Comparison of ENCODE assay signal across 28 cellular contexts in the genomic region with DNA sequence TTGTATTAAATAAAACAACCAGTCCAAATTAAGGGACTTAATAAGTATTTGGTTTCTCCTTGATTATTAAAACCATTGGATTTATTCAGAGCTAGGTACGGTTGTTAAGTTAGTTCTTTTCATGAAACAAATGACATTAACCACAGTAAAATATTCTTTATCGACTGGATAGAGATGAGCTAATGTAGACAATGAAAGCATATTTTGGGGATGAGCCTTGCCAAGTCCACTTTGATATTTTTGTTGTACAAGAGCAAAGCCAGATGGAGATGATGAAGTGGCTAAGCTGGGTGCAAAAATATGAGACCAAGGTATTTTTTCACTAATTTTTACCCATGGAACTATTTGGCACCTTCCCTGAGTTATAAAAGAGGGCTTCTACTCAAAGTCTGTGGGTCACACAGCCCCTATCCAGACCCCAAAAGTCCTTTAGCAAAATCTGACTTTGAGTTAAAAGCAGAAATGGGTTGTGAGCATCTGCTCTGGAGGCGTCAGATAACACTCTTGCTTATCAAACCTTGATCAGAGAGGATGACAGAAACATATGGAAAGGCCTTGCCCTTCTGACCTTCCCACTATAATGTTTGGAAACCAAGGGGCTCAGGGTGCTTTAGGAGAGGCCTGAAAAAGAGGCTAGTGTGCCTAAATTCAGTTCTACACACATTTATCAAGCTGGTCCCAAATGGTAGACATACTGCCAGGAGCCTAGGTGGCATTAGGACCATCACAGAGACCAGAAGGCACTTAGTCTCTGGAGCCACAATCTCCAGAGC.
"Had no signal": no experiment of that assay in that cellular context is flagged by ENCODE, and none has a peak within 500 bp of the region (broad histone marks: within the 10 kb centered on the region; RNA-seq: fewer than 3 reads in every experiment).

No MANE protein-coding gene starts in this region.

- ATAC-seq: natural killer cell; right cardiac atrium; sciatic nerve; stimulated activated naive B cell treated with anti-CD40 and anti-IgM and Interleukin-4, amounts not matched to agents 10 μg/mL and 1 μg/mL and 100 μg/mL, for 72 hours; stimulated activated naive CD8-positive, alpha-beta T cell treated with anti-CD3 and anti-CD28 coated beads, Interleukin-15, Interleukin-2, amounts not matched to agents 100 U/mL and 50 U/mL, for 24 hours; upper lobe of right lung had no signal

- H3K4me1 ChIP-seq: neural progenitor cell, upper lobe of right lung had no signal

- H2AFZ ChIP-seq: hepatocyte, neural progenitor cell had no signal

- H3K4me2 ChIP-seq: hepatocyte, neural progenitor cell had no signal

- H3K36me3 Mint-ChIP-seq: mesothelial cell of epicardium; naive B cell; natural killer cell; neural progenitor cell; stimulated activated naive B cell treated with anti-CD40 and anti-IgM and Interleukin-4, amounts not matched to agents 10 μg/mL and 1 μg/mL and 100 μg/mL, for 72 hours had no signal

- H3K9me3 Mint-ChIP-seq: natural killer cell, nephron progenitor cell had no signal

- H3K27me3 Mint-ChIP-seq: progenitor cell of endocrine pancreas had no signal

- H3K9ac ChIP-seq: neural progenitor cell had no signal

- FAIRE-seq: urothelium cell line had no signal

- H3K4me3 Mint-ChIP-seq: mesothelial cell of epicardium; naive B cell; natural killer cell; nephron progenitor cell; neural progenitor cell; stimulated activated naive B cell treated with anti-CD40 and anti-IgM and Interleukin-4, amounts not matched to agents 10 μg/mL and 1 μg/mL and 100 μg/mL, for 72 hours had no signal

- H3K36me3 ChIP-seq: left ventricle myocardium inferior, neural progenitor cell, neutrophil, suprapubic skin, thoracic aorta, tibial artery, upper lobe of right lung had no signal

- H3K27me3 ChIP-seq: hepatocyte, neural progenitor cell, suprapubic skin, tibial artery, upper lobe of right lung had no signal

- H3K4me3 ChIP-seq: hepatocyte, left ventricle myocardium inferior, lung, neural progenitor cell, skin epidermis, suprapubic skin, thoracic aorta, tibial artery, upper lobe of right lung had no signal

- H3K9me3 ChIP-seq: left ventricle myocardium inferior, neutrophil, suprapubic skin, thoracic aorta, tibial artery, upper lobe of right lung had no signal

- H3K27ac ChIP-seq: hepatocyte, left ventricle myocardium inferior, neural progenitor cell, neutrophil, skin epidermis, suprapubic skin, thoracic aorta, tibial artery, upper lobe of right lung had no signal

- H3K27ac Mint-ChIP-seq: mesothelial cell of epicardium; naive B cell; natural killer cell; nephron progenitor cell; neural progenitor cell; progenitor cell of endocrine pancreas; stimulated activated naive B cell treated with anti-CD40 and anti-IgM and Interleukin-4, amounts not matched to agents 10 μg/mL and 1 μg/mL and 100 μg/mL, for 72 hours had no signal

- H3K4me1 Mint-ChIP-seq: naive B cell; natural killer cell; stimulated activated naive B cell treated with anti-CD40 and anti-IgM and Interleukin-4, amounts not matched to agents 10 μg/mL and 1 μg/mL and 100 μg/mL, for 72 hours had no signal

- DNase-seq: islet precursor cell; left ventricle myocardium inferior; mesendoderm; naive B cell; natural killer cell; nephron progenitor cell; occipital lobe; retina; right cardiac atrium; stimulated activated CD4-positive, alpha-beta T cell treated with anti-CD3 and anti-CD28 coated beads, Interleukin-12 subunit alpha, Interleukin-12 subunit beta, amount 100 ng/mL, for 4 hours; stimulated activated CD4-positive, alpha-beta T cell treated with anti-CD3 and anti-CD28 coated beads, Interleukin-15, amount 100 ng/mL, for 24 hours; stimulated activated CD4-positive, alpha-beta T cell treated with anti-CD3 and anti-CD28 coated beads, Interleukin-2, amount 100 ng/mL, for 24 hours; stimulated activated CD4-positive, alpha-beta T cell treated with anti-CD3 and anti-CD28 coated beads, Interleukin-4, amount 100 ng/mL, for 1 hour; stimulated activated naive B cell treated with anti-CD40 and anti-IgM and Interleukin-4, amounts not matched to agents 10 μg/mL and 1 μg/mL and 100 μg/mL, for 72 hours; stimulated activated naive CD8-positive, alpha-beta T cell treated with anti-CD3 and anti-CD28 coated beads, Interleukin-15, Interleukin-2, amounts not matched to agents 100 U/mL and 50 U/mL, for 24 hours; tibial artery; upper lobe of right lung had no signal

- H3K79me2 ChIP-seq: hepatocyte had no signal
